In genomic region chr5:111122398-111122797, GRCh38 we compare ENCODE assay signal across 26 cellular contexts. TPM values are rescaled to one million over a fixed set of nuclear protein-coding genes. Genes with fewer than 3 reads are reported as not detected.
DNase-seq lines count a peak whose midpoint lies in the region; ATAC-seq and TF ChIP-seq lines count a peak whose summit lies in the region.
"Had no signal": no experiment of that assay in that cellular context is flagged by ENCODE, and none has a peak within 500 bp of the region (broad histone marks: within the 10 kb centered on the region; RNA-seq: fewer than 3 reads in every experiment).

No MANE protein-coding gene starts in this region.

- H3K23ac ChIP-seq in trophoblast cell (ENCODE audit: low read length) = no peak overlapping the region

- no peaks in the 10 kb centered on the region for H3K79me2 ChIP-seq in trophoblast cell (ENCODE audit: control insufficient read depth, insufficient read depth, low read length, poor library complexity)
- H3K79me2 ChIP-seq: parathyroid adenoma had no signal

- H4K12ac ChIP-seq in trophoblast cell (ENCODE audit: low read depth, low read length) = no peak overlapping the region

- no peaks in the 10 kb centered on the region for H3K27me3 ChIP-seq in trophoblast cell (ENCODE audit: insufficient read depth, low read length)
- H3K27me3 ChIP-seq in endodermal cell (ENCODE audit: control insufficient read depth, insufficient read depth, low read length, poor library complexity, severe bottlenecking) = no peaks in the 10 kb centered on the region
- H3K27me3 ChIP-seq: cardiac muscle cell, right lobe of liver, transverse colon had no signal

- H4K91ac ChIP-seq in trophoblast cell (ENCODE audit: low read depth, low read length) = no peak overlapping the region

- H3K4me1 ChIP-seq in trophoblast cell (ENCODE audit: control insufficient read depth in 1 of 2, insufficient read depth in 2 of 2, low read length in 2 of 2) = no peaks in the 10 kb centered on the region
- H3K4me1 ChIP-seq in endodermal cell (ENCODE audit: control insufficient read depth, insufficient read depth, low read length) = no peaks in the 10 kb centered on the region
- H3K4me1 ChIP-seq: lower lobe of right lung, parathyroid adenoma, right lobe of liver had no signal

- H3K9me3 ChIP-seq in trophoblast cell (ENCODE audit: insufficient read depth, low read depth, low read length) (no peaks in the 10 kb centered on the region), endodermal cell (ENCODE audit: control insufficient read depth, low read length) (no peaks in the 10 kb centered on the region)
- H3K9me3 ChIP-seq: lower lobe of right lung, right lobe of liver, transverse colon had no signal

- no CpG with 5 or more reads among the region's 2 CpGs for WGBS in trophoblast cell (ENCODE audit: extremely low coverage, insufficient coverage, insufficient read length)
- WGBS in endodermal cell (ENCODE audit: insufficient coverage in 1 of 2, insufficient read length in 1 of 2), 2 experiments = 100% methylated on average over 2 of the region's 2 CpGs; no CpG with 5 or more reads in 1 of the 2 experiments

- no peak overlapping the region for H2AFZ ChIP-seq in trophoblast cell (ENCODE audit: insufficient read depth, low read length, poor library complexity)
- H2AFZ ChIP-seq: parathyroid adenoma had no signal

- no peak overlapping the region for H3K27ac ChIP-seq in trophoblast cell (ENCODE audit: low read depth, low read length)
- no peak overlapping the region for H3K27ac ChIP-seq in endodermal cell (ENCODE audit: low read depth, low read length)
- H3K27ac ChIP-seq: C4-2B, cardiac muscle cell, lower lobe of right lung, parathyroid adenoma, right lobe of liver, RWPE1, transverse colon, VCaP had no signal

- no peak for TF ChIP-seq CTCF in endodermal cell (conservative IDR thresholded peaks at IDR 0.05)

- no peak overlapping the region for H3K18ac ChIP-seq in trophoblast cell (ENCODE audit: low read length)

- peaks cover 39% of the 10 kb centered on the region for H3K36me3 Mint-ChIP-seq in endodermal cell (ENCODE audit: low read depth)

- no peak overlapping the region for H3K4me2 ChIP-seq in trophoblast cell (ENCODE audit: low read length)

- peak overlapping the region; percentile 64 for H2BK5ac ChIP-seq in trophoblast cell (ENCODE audit: low read depth, low read length, poor library complexity)

- in situ Hi-C loops in G401 (cut with HindIII; ENCODE audit: low sequenced_read_pairs) = no loop called here

- peaks cover 10% of the 10 kb centered on the region for H3K4me1 Mint-ChIP-seq in endodermal cell
- H3K4me1 Mint-ChIP-seq: neural crest cell had no signal

- no peak overlapping the region for H2AK5ac ChIP-seq in trophoblast cell (ENCODE audit: low read length)

- H3K14ac ChIP-seq in trophoblast cell (ENCODE audit: low read length) = no peak overlapping the region

- H3K9ac ChIP-seq in trophoblast cell (ENCODE audit: low read length) (no peak overlapping the region), endodermal cell (ENCODE audit: extremely low read depth, low read length, poor library complexity, severe bottlenecking) (no peak overlapping the region)
- H3K9ac ChIP-seq: parathyroid adenoma had no signal

- H2BK120ac ChIP-seq in trophoblast cell (ENCODE audit: insufficient read depth, low read length, poor library complexity) = no peak overlapping the region

- no peak overlapping the region for H3K4me3 Mint-ChIP-seq in endodermal cell
- H3K4me3 Mint-ChIP-seq: activated CD4-positive, alpha-beta T cell treated with anti-CD3 and anti-CD28 coated beads, Interleukin-2, amount 10 ng/mL, durations not matched to agents 24 days and 14 days; activated naive CD4-positive, alpha-beta T cell treated with anti-CD3 and anti-CD28 coated beads for 36 hours; activated T-cell treated with anti-CD3 and anti-CD28 coated beads, Interleukin-2, amount 50 U/mL, for 72 hours; H9; neural crest cell; T-helper 17 cell had no signal

- no peak overlapping the region for H3K27ac Mint-ChIP-seq in endodermal cell
- H3K27ac Mint-ChIP-seq: activated naive CD4-positive, alpha-beta T cell treated with anti-CD3 and anti-CD28 coated beads for 36 hours; activated T-cell treated with anti-CD3 and anti-CD28 coated beads, Interleukin-2, amount 50 U/mL, for 72 hours; T-helper 17 cell had no signal

- no peak overlapping the region for H3K4ac ChIP-seq in trophoblast cell (ENCODE audit: low read depth, low read length)

- DNase-seq in trophoblast cell (no peak), G401 (ENCODE audit: low spot score) (no peak), endodermal cell (no peak), COR-L47 (lab: John Stamatoyannopoulos, UW) (no peak)
- DNase-seq in central memory CD4-positive, alpha-beta T cell = no peak
- DNase-seq: activated CD4-positive, alpha-beta T cell treated with anti-CD3 and anti-CD28 coated beads, Interleukin-2, amount 10 ng/mL, durations not matched to agents 24 days and 14 days; activated naive CD4-positive, alpha-beta T cell treated with anti-CD3 and anti-CD28 coated beads for 36 hours; activated T-cell treated with anti-CD3 and anti-CD28 coated beads, Interleukin-2, amount 50 U/mL, for 72 hours; Calu3; cortex of kidney; H9; lower lobe of right lung; NCI-H1092 treated with DMSO at 0.1 percent for 48 hours; NCI-H2029; right lobe of liver; T-helper 17 cell; transverse colon had no signal

- H3K36me3 ChIP-seq in trophoblast cell (ENCODE audit: control insufficient read depth in 1 of 2, insufficient read depth in 2 of 2, low read length in 2 of 2) (peaks cover 1 to 2% of the 10 kb centered on the region in 2 experiments), endodermal cell (ENCODE audit: control insufficient read depth, insufficient read depth, low read length) (peaks cover 86% of the 10 kb centered on the region)

- no peak overlapping the region for H4K8ac ChIP-seq in trophoblast cell (ENCODE audit: low read depth, low read length)

- no peaks in the 10 kb centered on the region for H3K79me1 ChIP-seq in trophoblast cell (ENCODE audit: low read length)

- ATAC-seq in GM18868 (IDR thresholded peaks at IDR 0.05; ENCODE audit: unreplicated experiment) (peak; percentile 56), HG02610 (IDR thresholded peaks at IDR 0.05; ENCODE audit: unreplicated experiment) (peak; percentile 78), HG03175 (IDR thresholded peaks at IDR 0.05; ENCODE audit: unreplicated experiment) (peak; percentile 59)
- ATAC-seq: activated T-cell treated with anti-CD3 and anti-CD28 coated beads, Interleukin-2, amount 50 U/mL, for 72 hours; lower lobe of right lung; right lobe of liver; T-helper 17 cell had no signal

- H2BK12ac ChIP-seq in trophoblast cell (ENCODE audit: low read length) = peak overlapping the region; percentile 36

- no peak overlapping the region for H3K4me3 ChIP-seq in trophoblast cell (ENCODE audit: low read depth, low read length)
- no peak overlapping the region for H3K4me3 ChIP-seq in endodermal cell (ENCODE audit: low read length)
- H3K4me3 ChIP-seq: cardiac muscle cell, lower lobe of right lung, right lobe of liver, transverse colon had no signal

- no peaks in the 10 kb centered on the region for H3K27me3 Mint-ChIP-seq in endodermal cell (ENCODE audit: insufficient read depth)
- H3K27me3 Mint-ChIP-seq: activated CD4-positive, alpha-beta T cell treated with anti-CD3 and anti-CD28 coated beads, Interleukin-2, amount 10 ng/mL, durations not matched to agents 24 days and 14 days; T-helper 17 cell had no signal

- H3K9me3 Mint-ChIP-seq in endodermal cell = no peaks in the 10 kb centered on the region
- H3K9me3 Mint-ChIP-seq: activated CD4-positive, alpha-beta T cell treated with anti-CD3 and anti-CD28 coated beads, Interleukin-2, amount 10 ng/mL, durations not matched to agents 24 days and 14 days; activated naive CD4-positive, alpha-beta T cell treated with anti-CD3 and anti-CD28 coated beads for 36 hours; activated T-cell treated with anti-CD3 and anti-CD28 coated beads, Interleukin-2, amount 50 U/mL, for 72 hours; H9; neural crest cell had no signal

RNA-seq across cellular contexts. Expression of gene WDR36, which starts 30.2 kb away (rescaled TPM):
- polyA plus RNA-seq in trophoblast cell (2013) = 14.0 and 15.5 TPM in 2 replicates
- total RNA-seq in G401 (2014; rRNA removed; shearing (Covaris generic)) = 26.8 and 44.0 TPM in 2 replicates
- total RNA-seq in endodermal cell = 10 to 100 TPM; 28.5 to 32.0 TPM
- 19.9 TPM for polyA plus RNA-seq in endodermal cell (2013, experiment 1 of 2)
- polyA plus RNA-seq in endodermal cell (2013, experiment 2 of 2) = 18.6 TPM

RNA-seq across cellular contexts. Expression of gene TSLP, which starts 50.9 kb away (rescaled TPM):
- 0.40 and 0.42 TPM in 2 replicates for polyA plus RNA-seq in trophoblast cell (2013)
- not detected in 2 replicates for total RNA-seq in G401 (2014; rRNA removed; shearing (Covaris generic))
- total RNA-seq in endodermal cell = under 1 TPM; 0.51 to 0.53 TPM
- 0.21 TPM for polyA plus RNA-seq in endodermal cell (2013, experiment 1 of 2)
- polyA plus RNA-seq in endodermal cell (2013, experiment 2 of 2) = not detected
- total RNA-seq: Calu3, neural crest cell, T-helper 17 cell had no signal
